8 cellular contexts compared by ENCODE assay signal in the genomic region with DNA sequence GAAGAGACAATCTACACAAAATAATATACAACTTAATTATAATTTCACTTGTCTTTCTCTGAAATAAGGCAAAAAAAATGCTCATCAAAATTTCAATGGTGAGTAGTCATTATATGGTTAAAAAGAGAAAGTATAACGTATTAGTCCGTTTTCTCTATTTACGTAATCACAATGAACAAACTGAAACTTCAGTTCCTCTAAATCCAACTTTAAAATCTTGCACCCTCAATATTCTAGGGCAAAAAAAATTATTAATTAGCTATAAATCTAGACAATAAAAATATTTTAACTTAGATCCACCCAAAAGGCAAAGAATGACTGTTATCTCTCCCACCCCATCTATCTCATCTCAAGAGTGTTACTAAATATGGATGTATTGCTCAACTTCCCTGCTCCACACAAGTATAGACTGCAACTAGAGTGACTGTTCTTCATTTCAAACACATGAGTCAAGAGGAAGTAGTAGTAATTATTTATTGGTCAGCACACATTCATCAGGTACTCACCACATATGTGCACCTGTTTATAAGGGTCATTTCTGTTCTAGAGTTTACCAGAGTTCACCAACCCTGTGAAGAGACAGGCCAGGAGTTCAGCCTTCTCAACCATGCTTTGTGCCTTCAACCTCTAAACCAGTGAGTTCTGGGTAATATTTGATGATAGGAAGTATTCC. TPM values are rescaled to one million over a fixed set of nuclear protein-coding genes. Genes with fewer than 3 reads are reported as not detected.
A peak's percentile ranks its signal among the peaks of the same experiment; 100 is the strongest.
DNase-seq lines count a peak whose midpoint lies in the region; ATAC-seq and TF ChIP-seq lines count a peak whose summit lies in the region.

No MANE protein-coding gene starts in this region.

- no peaks in the 10 kb centered on the region for H3K9me2 ChIP-seq in OCI-LY7 (ENCODE audit: insufficient read depth, low read length)

- H3K27me3 Mint-ChIP-seq in T-cell, result no peaks in the 10 kb centered on the region

- H3K4me2 ChIP-seq in OCI-LY7 (ENCODE audit: low read length), result no peak overlapping the region

- intact Hi-C loops in heart right ventricle (cut with DNase I), result no loop called here
- intact Hi-C loops in tibial artery (cut with DNase I; ENCODE audit: low total_unique reads), result no loop called here
- intact Hi-C loops in OCI-LY7 (cut with micrococcal nuclease; ENCODE audit: unreplicated experiment), result no loop called here

- peak in 3 of 4 experiments; percentile 27 to 55 (median 50) for ATAC-seq in T-cell (replicated peaks in 1 of 4)
- peak in 7 of 8 donors; percentile 57 to 94 (median 74) for ATAC-seq in heart right ventricle
- no peak for ATAC-seq in GM18511 (IDR thresholded peaks at IDR 0.05; ENCODE audit: unreplicated experiment)

- peaks cover 55 to 62% (median 60%) of the 10 kb centered on the region in 3 donors for H3K4me1 Mint-ChIP-seq in T-cell

- 41 to 56% methylated on average over 3 of the region's 3 CpGs for WGBS in heart right ventricle, 2 donors

- H3K4me3 ChIP-seq in HL-60 (replicated peaks; ENCODE audit: insufficient read depth, low read length) (peak overlapping the region; percentile 20), heart right ventricle (peak overlapping the region in 2 of 10 donors; percentile 13 to 44), tibial artery (peak overlapping the region; percentile 25 to 26), OCI-LY7 (ENCODE audit: low read depth, low read length, poor library complexity, severe bottlenecking) (no peak overlapping the region)

- no peaks in the 10 kb centered on the region for H3K9me3 Mint-ChIP-seq in T-cell

- CTCF ChIA-PET in T-cell (lab: Charles Lee), result interaction anchor here in 1 of 2 donors (0.7 kb wide), 1 partner anchor 479 kb away, joined by 3 read pairs; no protein-coding TSS in a partner anchor
- CTCF ChIA-PET in OCI-LY7 (lab: Charles Lee; ENCODE audit: unreplicated experiment), result no interaction called here

- no peaks in the 10 kb centered on the region for H3K9me3 ChIP-seq in heart right ventricle
- H3K9me3 ChIP-seq in tibial artery, result no peaks in the 10 kb centered on the region
- no peaks in the 10 kb centered on the region for H3K9me3 ChIP-seq in OCI-LY7 (ENCODE audit: low read length)

- no peaks in the 10 kb centered on the region for H4K20me1 ChIP-seq in OCI-LY7 (ENCODE audit: insufficient read depth, low read length)

- no peak for TF ChIP-seq CTCF in GM13977 (IDR thresholded peaks at IDR 0.05; ENCODE audit: extremely low read depth, insufficient read depth, missing control alignments)
- TF ChIP-seq CTCF in HL-60 (IDR thresholded peaks at IDR 0.05; ENCODE audit: insufficient read depth, low read length), result no peak
- TF ChIP-seq CTCF in heart right ventricle (IDR thresholded peaks at IDR 0.05), result no peak
- TF ChIP-seq CTCF in tibial artery (IDR thresholded peaks at IDR 0.05), result no peak
- TF ChIP-seq CTCF in OCI-LY7 (conservative IDR thresholded peaks at IDR 0.05; ENCODE audit: low read length), result no peak

- BruUV-seq in OCI-LY7 (replicated peaks; lab: Mats Ljungman, UMichigan), result no TSS peak

- H3K4me1 ChIP-seq in heart right ventricle, result peaks cover 0 to 50% (median 26%) of the 10 kb centered on the region in 9 donors
- peaks cover 0 to 25% (median 10%) of the 10 kb centered on the region in 4 donors for H3K4me1 ChIP-seq in tibial artery
- no peaks in the 10 kb centered on the region for H3K4me1 ChIP-seq in OCI-LY7 (ENCODE audit: insufficient read depth, low read length, poor library complexity, severe bottlenecking)

- H3K36me3 ChIP-seq in heart right ventricle (no peaks in the 10 kb centered on the region), tibial artery (no peaks in the 10 kb centered on the region), OCI-LY7 (ENCODE audit: insufficient read depth, low read length) (no peaks in the 10 kb centered on the region)

- peak; percentile 7 for DNase-seq in GM13977 (ENCODE audit: low spot score)
- peak; percentile 65 to 90 for DNase-seq in HL-60 (ENCODE audit: low read depth in 1 of 2, low spot score in 1 of 2)
- no peak for DNase-seq in T-cell
- DNase-seq in heart right ventricle, result no peak
- DNase-seq in tibial artery, result no peak
- DNase-seq in nucleus accumbens (lab: John Stamatoyannopoulos, UW), result no peak
- no peak for DNase-seq in OCI-LY7 (ENCODE audit: low spot score)

- H3K27me3 ChIP-seq in HL-60 (ENCODE audit: insufficient read depth, poor library complexity, severe bottlenecking) (no peaks in the 10 kb centered on the region), heart right ventricle (no peaks in the 10 kb centered on the region), tibial artery (no peaks in the 10 kb centered on the region)

- peaks cover 15% of the 10 kb centered on the region for H3K36me3 Mint-ChIP-seq in T-cell

- POLR2A ChIA-PET in T-cell (lab: Charles Lee) (interaction anchor here in 1 of 2 donors (0.6 kb wide), 1 partner anchor 896 kb away, joined by 3 read pairs; no protein-coding TSS in a partner anchor), OCI-LY7 (lab: Charles Lee) (interaction anchor here (0.6 kb wide), 1 partner anchor 28 kb away, joined by 3 read pairs; no protein-coding TSS in a partner anchor)

- H3K4me3 Mint-ChIP-seq in T-cell, result peak overlapping the region; percentile 21 to 63 (median 36)

- no peak overlapping the region for H3K27ac Mint-ChIP-seq in T-cell

- no peaks in the 10 kb centered on the region for H3K79me2 ChIP-seq in OCI-LY7 (ENCODE audit: insufficient read depth, low read depth, low read length)

- peak overlapping the region; percentile 54 for H3K27ac ChIP-seq in HL-60 (replicated peaks)
- peak overlapping the region in 1 of 10 donors; percentile 29 for H3K27ac ChIP-seq in heart right ventricle
- H3K27ac ChIP-seq in tibial artery, result no peak overlapping the region
- no peak overlapping the region for H3K27ac ChIP-seq in OCI-LY7 (ENCODE audit: low read depth, low read length, poor library complexity, severe bottlenecking)

- in situ Hi-C loops in GM13977 (cut with MboI; ENCODE audit: low pct_unique_long_range_greater_than_20kb, low sequenced_read_pairs, unreplicated experiment), result no loop called here

- H2AFZ ChIP-seq in OCI-LY7 (ENCODE audit: low read length), result no peak overlapping the region

RNA-seq across cellular contexts. Expression of a gene that starts 36.4 kb away (rescaled TPM):
- total RNA-seq in T-cell (10 to 100 TPM; 15.4 to 25.8 (median 21.0) TPM), heart right ventricle (10 to 100 TPM; 15.2 to 35.5 (median 19.3) TPM), OCI-LY7 (2022) (38.7 and 41.1 TPM in 2 replicates)
- 10 to 100 TPM; 19.1 to 27.7 TPM for polyA plus RNA-seq in heart right ventricle
- 17.7 and 18.2 TPM in 2 replicates for total RNA-seq in OCI-LY7 (2014; rRNA removed; shearing (Covaris generic))

Comparison
In these comparisons a context has a peak if more than half of its experiments do, and no peak if none do; other contexts are left out.
1. DNase-seq: peak in GM13977 (single experiment) and HL-60 (2 of 2); none in T-cell (0 of 34), heart right ventricle (0 of 2), tibial artery (0 of 2), nucleus accumbens (0 of 56) and OCI-LY7 (single experiment).